9 cellular contexts compared by ENCODE assay signal in genomic region chr2:230737791-230738226, GRCh38. TPM values are rescaled to one million over a fixed set of nuclear protein-coding genes. Genes with fewer than 3 reads are reported as not detected.
DNase-seq lines count a peak whose midpoint lies in the region; ATAC-seq and TF ChIP-seq lines count a peak whose summit lies in the region.
"Had no signal": no experiment of that assay in that cellular context is flagged by ENCODE, and none has a peak within 500 bp of the region (broad histone marks: within the 10 kb centered on the region; RNA-seq: fewer than 3 reads in every experiment).

No MANE protein-coding gene starts in this region.

- peaks cover 7% of the 10 kb centered on the region for H3K36me3 ChIP-seq in CD4-positive, CD25-positive, alpha-beta regulatory T cell (ENCODE audit: control insufficient read depth, insufficient read depth, low read length)
- peaks cover 28% of the 10 kb centered on the region for H3K36me3 ChIP-seq in KOPT-K1 (ENCODE audit: insufficient read depth, low read length)
- H3K36me3 ChIP-seq in colonic mucosa = no peaks in the 10 kb centered on the region
- H3K36me3 ChIP-seq in suprapubic skin = peaks cover 12% of the 10 kb centered on the region

- no peak for DNase-seq in CD4-positive, CD25-positive, alpha-beta regulatory T cell
- DNase-seq in colonic mucosa (peak; percentile 35), natural killer cell (no peak), NCI-H2171 treated with DMSO at 0.1 percent for 48 hours (lab: John Stamatoyannopoulos, UW) (no peak), KG1 (lab: John Stamatoyannopoulos, UW) (no peak), suprapubic skin (ENCODE audit: low spot score in 2 of 2) (no peak)

- peak overlapping the region; percentile 27 to 83 (median 33) for H3K27ac Mint-ChIP-seq in CD4-positive, CD25-positive, alpha-beta regulatory T cell
- peak overlapping the region; percentile 64 to 76 for H3K27ac Mint-ChIP-seq in natural killer cell

- H3K4me3 Mint-ChIP-seq in CD4-positive, CD25-positive, alpha-beta regulatory T cell = peak overlapping the region; percentile 4 to 23 (median 10)
- peak overlapping the region; percentile 71 for H3K4me3 Mint-ChIP-seq in natural killer cell

- H3K9me3 ChIP-seq in CD4-positive, CD25-positive, alpha-beta regulatory T cell (ENCODE audit: control insufficient read depth in 2 of 2, low read length in 2 of 2) = no peaks in the 10 kb centered on the region
- H3K9me3 ChIP-seq in KOPT-K1 (ENCODE audit: insufficient read depth, low read length, poor library complexity, severe bottlenecking) = no peaks in the 10 kb centered on the region
- no peaks in the 10 kb centered on the region for H3K9me3 ChIP-seq in colonic mucosa
- no peaks in the 10 kb centered on the region for H3K9me3 ChIP-seq in suprapubic skin
- H3K9me3 ChIP-seq: SJCRH30 had no signal

- TF ChIP-seq POLR2A in suprapubic skin (IDR thresholded peaks at IDR 0.05) = no peak

- no peaks in the 10 kb centered on the region for H3K9me3 Mint-ChIP-seq in CD4-positive, CD25-positive, alpha-beta regulatory T cell
- no peaks in the 10 kb centered on the region for H3K9me3 Mint-ChIP-seq in natural killer cell

- H3K27me3 ChIP-seq in CD4-positive, CD25-positive, alpha-beta regulatory T cell (ENCODE audit: control insufficient read depth, insufficient read depth, low read length) = no peaks in the 10 kb centered on the region
- H3K27me3 ChIP-seq in colonic mucosa = no peaks in the 10 kb centered on the region
- no peaks in the 10 kb centered on the region for H3K27me3 ChIP-seq in suprapubic skin
- H3K27me3 ChIP-seq: SJCRH30 had no signal

- no peak for TF ChIP-seq CTCF in colonic mucosa (IDR thresholded peaks at IDR 0.05)
- no peak for TF ChIP-seq CTCF in natural killer cell (IDR thresholded peaks at IDR 0.05)
- TF ChIP-seq CTCF in suprapubic skin (IDR thresholded peaks at IDR 0.05) = no peak

- H3K4me1 ChIP-seq in CD4-positive, CD25-positive, alpha-beta regulatory T cell (ENCODE audit: control insufficient read depth, insufficient read depth, low read length, poor library complexity, severe bottlenecking) = peaks cover 51% of the 10 kb centered on the region
- H3K4me1 ChIP-seq in colonic mucosa (peaks cover 5% of the 10 kb centered on the region), suprapubic skin (peaks cover 42% of the 10 kb centered on the region)
- H3K4me1 ChIP-seq: SJCRH30 had no signal

- TF ChIP-seq EP300 in suprapubic skin (IDR thresholded peaks at IDR 0.05) = no peak

- intact Hi-C loops in colonic mucosa (cut with DNase I) (no loop called here), natural killer cell (cut with micrococcal nuclease) (no loop called here)

- no peaks in the 10 kb centered on the region for H3K27me3 Mint-ChIP-seq in CD4-positive, CD25-positive, alpha-beta regulatory T cell
- no peaks in the 10 kb centered on the region for H3K27me3 Mint-ChIP-seq in natural killer cell (ENCODE audit: low read depth in 2 of 2)

- H3K27ac ChIP-seq in CD4-positive, CD25-positive, alpha-beta regulatory T cell (ENCODE audit: insufficient read depth, low read length, poor library complexity, severe bottlenecking) = no peak overlapping the region
- peak overlapping the region; percentile 7 for H3K27ac ChIP-seq in KOPT-K1 (ENCODE audit: low read depth, low read length, poor library complexity, severe bottlenecking)
- H3K27ac ChIP-seq in colonic mucosa = peak overlapping the region; percentile 41
- no peak overlapping the region for H3K27ac ChIP-seq in suprapubic skin
- H3K27ac ChIP-seq: SJCRH30 had no signal

- peak overlapping the region; percentile 41 for H3K4me3 ChIP-seq in CD4-positive, CD25-positive, alpha-beta regulatory T cell (ENCODE audit: low read depth, low read length)
- no peak overlapping the region for H3K4me3 ChIP-seq in colonic mucosa
- H3K4me3 ChIP-seq in suprapubic skin = no peak overlapping the region
- H3K4me3 ChIP-seq: SJCRH30 had no signal

- H3K36me3 Mint-ChIP-seq in CD4-positive, CD25-positive, alpha-beta regulatory T cell = peaks cover 14% of the 10 kb centered on the region
- H3K36me3 Mint-ChIP-seq in natural killer cell = no peaks in the 10 kb centered on the region

- no peak for ATAC-seq in CD4-positive, CD25-positive, alpha-beta regulatory T cell (ENCODE audit: low read depth in 2 of 2)
- ATAC-seq in natural killer cell (peak; percentile 26 to 63 (median 54)), GM21526 (IDR thresholded peaks at IDR 0.05; ENCODE audit: low FRiP score, unreplicated experiment) (no peak)

- 52% methylated on average over 6 of the region's 6 CpGs for WGBS in suprapubic skin

- peak overlapping the region in 1 of 2 donors; percentile 81 for H3K9ac ChIP-seq in colonic mucosa (ENCODE audit: low read depth in 2 of 2, low read length in 2 of 2)

- H3K4me1 Mint-ChIP-seq in CD4-positive, CD25-positive, alpha-beta regulatory T cell = peaks cover 64 to 84% (median 76%) of the 10 kb centered on the region in 4 donors
- peaks cover 74 to 76% of the 10 kb centered on the region in 2 donors for H3K4me1 Mint-ChIP-seq in natural killer cell

RNA-seq across cellular contexts. Expression of gene CAB39, which starts 25.2 kb away (rescaled TPM):
- 114 TPM for total RNA-seq in CD4-positive, CD25-positive, alpha-beta regulatory T cell
- 10 to 100 TPM; 64.3 to 88.4 (median 78.3) TPM for polyA plus RNA-seq in CD4-positive, CD25-positive, alpha-beta regulatory T cell
- 100 to 1,000 TPM in 1 of 2 donors, 10 to 100 TPM in 1; 87.8 to 121 TPM for total RNA-seq in colonic mucosa
- 10 to 100 TPM; 75.4 to 96.5 (median 90.5) TPM for total RNA-seq in natural killer cell
- 10 to 100 TPM; 53.0 to 67.1 (median 59.5) TPM for total RNA-seq in suprapubic skin

Comparison
In these comparisons a context has a peak if more than half of its experiments do, and no peak if none do; other contexts are left out.
1. ATAC-seq: peak in natural killer cell (3 of 3); none in CD4-positive, CD25-positive, alpha-beta regulatory T cell (0 of 2) and GM21526 (single experiment).
2. H3K27ac ChIP-seq: peak in KOPT-K1 (single experiment) and colonic mucosa (single experiment); none in CD4-positive, CD25-positive, alpha-beta regulatory T cell (single experiment) and suprapubic skin (single experiment).